In the genomic region with DNA sequence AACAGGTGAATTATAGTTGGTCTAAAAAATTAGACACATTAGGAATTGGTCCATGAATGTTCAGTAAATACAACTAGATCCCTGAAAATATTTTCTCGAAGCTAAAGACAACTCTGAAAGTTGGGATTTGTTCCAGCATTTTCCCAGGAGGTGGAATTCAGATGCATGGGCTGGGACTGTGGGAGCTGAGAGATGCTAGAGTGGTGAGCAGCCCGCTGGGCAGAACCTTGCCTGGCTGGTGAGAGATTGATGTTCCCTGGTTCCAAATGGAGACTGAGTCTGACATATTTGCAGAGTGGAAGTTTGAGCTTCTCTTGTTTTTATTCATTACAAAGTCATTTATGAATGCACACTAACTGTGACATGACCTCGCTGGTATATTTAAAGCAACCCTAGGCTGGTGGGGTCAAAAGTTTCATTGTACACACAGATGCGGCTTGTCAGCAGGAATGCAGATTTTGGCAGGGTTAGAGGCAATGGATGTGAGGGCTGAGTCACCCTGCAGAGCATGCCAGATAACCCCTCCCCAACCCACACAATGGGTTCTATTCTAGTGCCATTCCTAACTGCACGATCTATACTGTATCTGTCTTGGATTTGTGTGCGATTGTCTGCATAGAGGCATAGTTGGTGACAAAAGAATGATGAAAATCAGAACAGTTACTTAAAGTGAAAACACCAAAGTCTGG, we compare ENCODE assay signal across 10 cellular contexts. TPM values are rescaled to one million over a fixed set of nuclear protein-coding genes. Genes with fewer than 3 reads are reported as not detected.
DNase-seq lines count a peak whose midpoint lies in the region; ATAC-seq and TF ChIP-seq lines count a peak whose summit lies in the region.
"Had no signal": no experiment of that assay in that cellular context is flagged by ENCODE, and none has a peak within 500 bp of the region (broad histone marks: within the 10 kb centered on the region; RNA-seq: fewer than 3 reads in every experiment).

No MANE protein-coding gene starts in this region.

- ATAC-seq in GM18907 (IDR thresholded peaks at IDR 0.05; ENCODE audit: unreplicated experiment): no peak
- ATAC-seq in GM19452 (IDR thresholded peaks at IDR 0.05; ENCODE audit: unreplicated experiment): no peak
- no peak for ATAC-seq in HG03378 (IDR thresholded peaks at IDR 0.05; ENCODE audit: unreplicated experiment)
- no peak for ATAC-seq in GM21381 (IDR thresholded peaks at IDR 0.05; ENCODE audit: unreplicated experiment)

- no peak overlapping the region for H3K4me3 ChIP-seq in mammary epithelial cell (replicated peaks in 1 of 3; ENCODE audit: insufficient read depth in 1 of 3, low read depth in 2 of 3, low read length in 3 of 3)

- no peaks in the 10 kb centered on the region for H3K9me3 ChIP-seq in mammary epithelial cell (replicated peaks; ENCODE audit: insufficient read depth, low read length)

- peak overlapping the region; percentile 47 for H3K4me2 ChIP-seq in mammary epithelial cell (ENCODE audit: insufficient read depth, low read depth, low read length)

- no peaks in the 10 kb centered on the region for H3K36me3 ChIP-seq in mammary epithelial cell (ENCODE audit: insufficient read depth, low read length)

- H3K27ac ChIP-seq in mammary epithelial cell (ENCODE audit: insufficient read depth, low read depth, low read length): peak overlapping the region; percentile 49

- dilution Hi-C loops in mammary epithelial cell (cut with HindIII; ENCODE audit: low sequenced_read_pairs): no loop called here

- TF ChIP-seq CTCF in mammary epithelial cell (conservative IDR thresholded peaks at IDR 0.05 in 1 of 2, IDR thresholded peaks at IDR 0.05 in 1 of 2; ENCODE audit: extremely low read depth in 1 of 2, insufficient read depth in 1 of 2, low read depth in 1 of 2, low read length in 2 of 2): no peak

- DNase-seq in A172 (ENCODE audit: low spot score) (peak; percentile 94), mammary epithelial cell (peak; percentile 79), iris pigment epithelial cell (ENCODE audit: low read depth) (peak; percentile 77)
- DNase-seq: activated gamma-delta T cell; stimulated activated naive CD4-positive, alpha-beta T cell had no signal

- H3K4me1 ChIP-seq in mammary epithelial cell (ENCODE audit: insufficient read depth, low read length): peaks cover 13% of the 10 kb centered on the region

- no peaks in the 10 kb centered on the region for H3K27me3 ChIP-seq in mammary epithelial cell (ENCODE audit: insufficient read depth, low read length)

- H3K9ac ChIP-seq in mammary epithelial cell (ENCODE audit: insufficient read depth, low read length): no peak overlapping the region

- 3% methylated on average over 6 of the region's 6 CpGs for WGBS in mammary epithelial cell (ENCODE audit: low coverage, missing lambda C conversion rate)

- intact Hi-C loops in mammary epithelial cell (cut with micrococcal nuclease): no loop called here

- H3K79me2 ChIP-seq in mammary epithelial cell (ENCODE audit: insufficient read depth, low read length): no peaks in the 10 kb centered on the region

- peak overlapping the region; percentile 25 for H2AFZ ChIP-seq in mammary epithelial cell (ENCODE audit: low read depth, low read length)

- H4K20me1 ChIP-seq in mammary epithelial cell (ENCODE audit: insufficient read depth, low read length): no peaks in the 10 kb centered on the region

- in situ Hi-C loops in mammary epithelial cell (cut with MboI; ENCODE audit: low sequenced_read_pairs in 2 of 2): no loop called here

- CTCF ChIA-PET in mammary epithelial cell (lab: Charles Lee; ENCODE audit: low non-redundant PET): interaction anchor here (0.6 kb wide), 1 partner anchor 69 kb away, joined by 9 read pairs; no protein-coding TSS in a partner anchor

- no TSS peak for BruUV-seq in mammary epithelial cell (replicated peaks; lab: Mats Ljungman, UMichigan)

- TF ChIP-seq EP300 in Ishikawa (IDR thresholded peaks at IDR 0.05; ENCODE audit: borderline replicate concordance): peak; percentile 67

- no peak for TF ChIP-seq RAD21 in Ishikawa (IDR thresholded peaks at IDR 0.05; ENCODE audit: low read depth)

TF ChIP-seq in Ishikawa, 13 proteins besides CTCF, POLR2A, EP300 and RAD21:
- TF ChIP-seq TCF12 (IDR thresholded peaks at IDR 0.05; ENCODE audit: low read depth) (peak; percentile 85), REST (IDR thresholded peaks at IDR 0.05; ENCODE audit: low read depth) (no peak), YY1 (IDR thresholded peaks at IDR 0.05; ENCODE audit: low read depth) (0 out of 2 replicates have a peak, but pooled peaks have one; percentile 27), FOXM1 (IDR thresholded peaks at IDR 0.05; ENCODE audit: borderline replicate concordance, low read depth) (0 out of 2 replicates have a peak, but pooled peaks have one; percentile 21), TEAD4 (IDR thresholded peaks at IDR 0.05) (peak; percentile 86), NFIC (IDR thresholded peaks at IDR 0.05) (peak; percentile 91)
- TF ChIP-seq, protein P1, sequence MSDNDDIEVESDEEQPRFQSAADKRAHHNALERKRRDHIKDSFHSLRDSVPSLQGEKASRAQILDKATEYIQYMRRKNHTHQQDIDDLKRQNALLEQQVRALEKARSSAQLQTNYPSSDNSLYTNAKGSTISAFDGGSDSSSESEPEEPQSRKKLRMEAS (IDR thresholded peaks at IDR 0.05): no peak

RNA-seq across cellular contexts. Expression of gene TMEM178A, which starts 23.5 kb away (rescaled TPM):
- total RNA-seq in A172 (2014; rRNA removed; shearing (Covaris generic)): not detected in 2 replicates
- 1 to 10 TPM in 1 of 2 donors, under 1 TPM in 1; 0.19 to 1.5 TPM for total RNA-seq in mammary epithelial cell
- polyA plus RNA-seq in mammary epithelial cell: 0.17 TPM
- not detected for polyA minus RNA-seq in mammary epithelial cell
